Comparison of ENCODE assay signal across 27 cellular contexts in genomic region chr22:33562484-33562883, GRCh38.
"Had no signal": no experiment of that assay in that cellular context is flagged by ENCODE, and none has a peak within 500 bp of the region (broad histone marks: within the 10 kb centered on the region; RNA-seq: fewer than 3 reads in every experiment).

No MANE protein-coding gene starts in this region.

- H3K27ac Mint-ChIP-seq: activated naive CD8-positive, alpha-beta T cell; stimulated activated naive CD8-positive, alpha-beta T cell treated with anti-CD3 and anti-CD28 coated beads, Interleukin-15, Interleukin-2, amounts not matched to agents 100 ng/mL and 50 ng/mL, for 24 hours had no signal

- H3K4me3 ChIP-seq: coronary artery, dorsolateral prefrontal cortex, gastroesophageal sphincter, lung, mucosa of descending colon, skin epidermis, thoracic aorta had no signal

- H3K27me3 Mint-ChIP-seq: stimulated activated naive CD8-positive, alpha-beta T cell treated with anti-CD3 and anti-CD28 coated beads, Interleukin-15, Interleukin-2, amounts not matched to agents 100 ng/mL and 50 ng/mL, for 24 hours had no signal

- H3K27me3 ChIP-seq: dorsolateral prefrontal cortex, gastroesophageal sphincter had no signal

- H3K27ac ChIP-seq: coronary artery, gastroesophageal sphincter, thoracic aorta, VCaP had no signal

- H3K36me3 Mint-ChIP-seq: activated naive CD8-positive, alpha-beta T cell had no signal

- H3K9me3 ChIP-seq: gastroesophageal sphincter, mucosa of descending colon, thoracic aorta had no signal

- FAIRE-seq: TTC549, urothelium cell line had no signal

- ATAC-seq: gastroesophageal sphincter, left lobe of liver, sciatic nerve had no signal

- H3K4me1 ChIP-seq: gastroesophageal sphincter had no signal

- H3K4me3 Mint-ChIP-seq: activated naive CD8-positive, alpha-beta T cell; nephron; stimulated activated naive CD8-positive, alpha-beta T cell treated with anti-CD3 and anti-CD28 coated beads, Interleukin-15, Interleukin-2, amounts not matched to agents 100 ng/mL and 50 ng/mL, for 24 hours had no signal

- H3K36me3 ChIP-seq: thoracic aorta had no signal

- DNase-seq: activated CD4-positive, alpha-beta T cell treated with anti-CD3 and anti-CD28 coated beads for 4 hours; activated CD4-positive, alpha-beta T cell treated with anti-CD3 and anti-CD28 coated beads, Interleukin-2, amount 50 U/mL, for 48 hours; activated CD8-positive, alpha-beta memory T cell treated with anti-CD3 and anti-CD28 coated beads for 24 hours; activated effector memory CD4-positive, alpha-beta T cell treated with Interleukin-2 at 50 U/mL for 16 hours; activated naive CD4-positive, alpha-beta T cell treated with Interleukin-2 at 50 U/mL for 16 hours; cerebellar nuclear complex; dorsolateral prefrontal cortex; effector memory CD4-positive, alpha-beta T cell; mesendoderm; mucosa of descending colon; posterior cingulate gyrus; stimulated activated CD4-positive, alpha-beta T cell treated with anti-CD3 and anti-CD28 coated beads, Interleukin-12 subunit alpha, Interleukin-12 subunit beta, amount 100 ng/mL, for 4 hours; stimulated activated CD4-positive, alpha-beta T cell treated with anti-CD3 and anti-CD28 coated beads, Interleukin-4, amount 100 ng/mL, for 1 hour; trophoblast cell had no signal
